2 cellular contexts compared by ENCODE assay signal in genomic region chr1:1908506-1908791, GRCh38.
TF ChIP-seq lines count a peak whose summit lies in the region.

No MANE protein-coding gene starts in this region.

TF ChIP-seq in endothelial cell of umbilical vein, 7 proteins besides CTCF, POLR2A, EP300 and RAD21:
- TF ChIP-seq MAX (IDR thresholded peaks at IDR 0.05; ENCODE audit: insufficient read depth, insufficient read length) = no peak
- TF ChIP-seq JUN (IDR thresholded peaks at IDR 0.05; ENCODE audit: borderline replicate concordance, insufficient read depth, insufficient read length, low read depth) = no peak
- no peak for TF ChIP-seq EZH2 (IDR thresholded peaks at IDR 0.05; ENCODE audit: borderline replicate concordance, low read depth, low read length, severe bottlenecking)
- TF ChIP-seq GATA2 (IDR thresholded peaks at IDR 0.05; ENCODE audit: insufficient read depth, insufficient read length, low read depth, low read length) = no peak

TF ChIP-seq in GM12891, 5 proteins besides CTCF, POLR2A, EP300 and RAD21:
- TF ChIP-seq SPI1 (IDR thresholded peaks at IDR 0.05; ENCODE audit: low read depth, low read length) = no peak
- TF ChIP-seq POU2F2 (IDR thresholded peaks at IDR 0.05; ENCODE audit: low read depth, low read length) = no peak
- no peak for TF ChIP-seq PAX5 (IDR thresholded peaks at IDR 0.05; ENCODE audit: insufficient read depth, low read length, severe bottlenecking)
- TF ChIP-seq POLR2AphosphoS5 (IDR thresholded peaks at IDR 0.05; ENCODE audit: low read depth, low read length) = no peak
- no peak for TF ChIP-seq TAF1 (IDR thresholded peaks at IDR 0.05; ENCODE audit: low read depth, low read length)
TF ChIP-seq in GM12891: peak in this region for 0.
